In genomic region chr19:11176466-11177193, GRCh38 we compare ENCODE assay signal across 30 cellular contexts.
"Had no signal": no experiment of that assay in that cellular context is flagged by ENCODE, and none has a peak within 500 bp of the region (broad histone marks: within the 10 kb centered on the region; RNA-seq: fewer than 3 reads in every experiment).

No MANE protein-coding gene starts in this region.

- H3K27me3 ChIP-seq: breast epithelium, gastrocnemius medialis, hepatocyte, neutrophil, ovary, stomach, thyroid gland, upper lobe of left lung had no signal

- H3K4me3 ChIP-seq: breast epithelium, gastrocnemius medialis, hepatocyte, ovary, prostate gland, smooth muscle cell, stomach, thyroid gland, upper lobe of left lung had no signal

- DNase-seq: activated CD4-positive, alpha-beta memory T cell treated with anti-CD3 and anti-CD28 coated beads, Interleukin-2, amount 10 ng/mL, durations not matched to agents 7 days and 5 days; activated CD4-positive, alpha-beta T cell treated with anti-CD3 and anti-CD28 coated beads for 1 hour; activated CD4-positive, alpha-beta T cell treated with anti-CD3 and anti-CD28 coated beads, Interleukin-2, amount 10 ng/mL, durations not matched to agents 7 days and 5 days; activated CD8-positive, alpha-beta memory T cell treated with anti-CD3 and anti-CD28 coated beads, Interleukin-2, amount 50 U/mL, for 48 hours; activated gamma-delta T cell; activated naive CD4-positive, alpha-beta T cell treated with anti-CD3 and anti-CD28 coated beads, Interleukin-2, amount 50 U/mL, for 16 hours; activated naive CD8-positive, alpha-beta T cell treated with anti-CD3 and anti-CD28 coated beads, Interleukin-2, amount 50 U/mL, for 24 hours; activated T-cell treated with anti-CD3 and anti-CD28 coated beads, Interleukin-2, amount 50 U/mL, for 24 hours; amygdala; effector CD8-positive, alpha-beta T cell; gastrocnemius medialis; islet precursor cell; left ventricle myocardium superior; ovary; stimulated activated CD4-positive, alpha-beta T cell treated with anti-CD3 and anti-CD28 coated beads, Interleukin-1b, Interleukin-23, amount 100 ng/mL, for 48 hours; stimulated activated CD4-positive, alpha-beta T cell treated with anti-CD3 and anti-CD28 coated beads, Interleukin-4, amount 100 ng/mL, for 4 hours; stimulated activated naive B cell treated with anti-CD40 and anti-IgM and Interleukin-4, amounts not matched to agents 10 μg/mL and 1 μg/mL and 100 μg/mL, for 72 hours; stomach; T-helper 17 cell; T1000; thyroid gland had no signal

- H2AFZ ChIP-seq: hepatocyte had no signal

- H3K4me1 ChIP-seq: breast epithelium, prostate gland had no signal

- H3K4me2 ChIP-seq: hepatocyte, smooth muscle cell had no signal

- H3K36me3 ChIP-seq: neutrophil, ovary had no signal

- H3K9me3 ChIP-seq: breast epithelium, gastrocnemius medialis, neutrophil, ovary, prostate gland, stomach, thyroid gland, upper lobe of left lung had no signal

- H3K27ac ChIP-seq: gastrocnemius medialis, hepatocyte, neutrophil, prostate gland, thyroid gland, upper lobe of left lung had no signal

- ATAC-seq: gastrocnemius medialis; left ventricle myocardium superior; stimulated activated naive B cell treated with anti-CD40 and anti-IgM and Interleukin-4, amounts not matched to agents 10 μg/mL and 1 μg/mL and 100 μg/mL, for 72 hours; T-helper 17 cell; WTC11 had no signal

- FAIRE-seq: colon, endometrium had no signal

- H3K79me2 ChIP-seq: hepatocyte had no signal
